1 cellular context compared by ENCODE assay signal in genomic region chr19:29211562-29212416, GRCh38.
TF ChIP-seq lines count a peak whose summit lies in the region.

No MANE protein-coding gene starts in this region.

TF ChIP-seq in SK-N-SH treated with all-trans-retinoic acid at 6 μM for 48 hours, 23 proteins besides CTCF, POLR2A, EP300 and RAD21 (continued from another document):
- TF ChIP-seq PATZ1 (CRISPR knock-in tag; IDR thresholded peaks at IDR 0.05; ENCODE audit: borderline replicate concordance): no peak
